31 cellular contexts compared by ENCODE assay signal in the genomic region with DNA sequence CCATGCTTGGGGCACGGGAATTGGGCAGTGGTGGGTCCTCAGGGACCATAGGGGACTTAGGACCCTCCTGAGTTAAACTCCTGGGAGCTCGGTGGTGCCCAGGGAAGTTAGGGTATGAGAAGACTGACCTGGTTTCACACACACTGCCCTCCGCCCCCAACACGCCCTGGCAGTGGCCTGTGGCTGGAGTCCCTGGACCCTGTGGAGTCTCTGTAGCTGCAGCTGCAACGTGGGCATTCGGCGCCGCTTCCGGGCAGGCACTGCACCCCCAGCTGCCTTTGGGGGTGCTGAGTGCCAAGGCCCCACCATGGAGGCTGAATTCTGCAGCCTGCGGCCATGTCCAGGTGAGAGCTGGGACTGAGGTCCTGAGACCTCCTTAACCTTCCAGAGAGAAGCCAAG. TPM values are rescaled to one million over a fixed set of nuclear protein-coding genes. Genes with fewer than 3 reads are reported as not detected.
A peak's percentile ranks its signal among the peaks of the same experiment; 100 is the strongest.
DNase-seq lines count a peak whose midpoint lies in the region; FAIRE-seq and TF ChIP-seq lines count a peak whose summit lies in the region.
"Had no signal": no experiment of that assay in that cellular context is flagged by ENCODE, and none has a peak within 500 bp of the region (broad histone marks: within the 10 kb centered on the region; RNA-seq: fewer than 3 reads in every experiment).

No MANE protein-coding gene starts in this region.

- H3K14ac ChIP-seq in H1 (ENCODE audit: insufficient read length) (no peak overlapping the region), neuronal stem cell (ENCODE audit: low read length) (no peak overlapping the region)

- H4K20me1 ChIP-seq in H1 (replicated peaks in 1 of 2; ENCODE audit: control insufficient read depth in 1 of 2, insufficient read depth in 2 of 2, low read length in 2 of 2), result peaks cover 0 to 1% of the 10 kb centered on the region in 2 experiments
- H4K20me1 ChIP-seq: BLaER1 had no signal

- H3K4me2 ChIP-seq in H1 (ENCODE audit: insufficient read depth in 1 of 2, low read depth in 2 of 2, low read length in 2 of 2), result no peak overlapping the region
- H3K4me2 ChIP-seq in neuronal stem cell (ENCODE audit: insufficient read depth, low read length, poor library complexity, severe bottlenecking), result no peak overlapping the region
- H3K4me2 ChIP-seq: A549, BLaER1 had no signal

- H3K79me2 ChIP-seq in H1 (ENCODE audit: control insufficient read depth in 1 of 2, insufficient read depth in 2 of 2, low read length in 2 of 2), result no peaks in the 10 kb centered on the region

- H3K18ac ChIP-seq in H1 (ENCODE audit: extremely low read depth, low read length) (no peak overlapping the region), neuronal stem cell (ENCODE audit: low read length) (no peak overlapping the region)

- POLR2A ChIA-PET in H1 (lab: Charles Lee; ENCODE audit: partially characterized antibody), result interaction anchor here (1.3 kb wide), 1 partner anchor 14 kb away, joined by 3 read pairs; no protein-coding TSS in a partner anchor
- POLR2A ChIA-PET in A673 (lab: Charles Lee; ENCODE audit: low non-redundant PET), result no interaction called here

- H4K91ac ChIP-seq in H1 (replicated peaks; ENCODE audit: insufficient read length, low read length) (no peak overlapping the region), neuronal stem cell (ENCODE audit: low read depth, low read length, poor library complexity) (no peak overlapping the region)

- TF ChIP-seq CTCF in H1 (IDR thresholded peaks at IDR 0.05; ENCODE audit: control extremely low read depth in 1 of 3, insufficient read depth in 1 of 3, low read depth in 1 of 3, low read length in 3 of 3) (no peak), A673 (conservative IDR thresholded peaks at IDR 0.05; ENCODE audit: low read depth, low read length) (no peak)

- H2BK120ac ChIP-seq in H1 (replicated peaks; ENCODE audit: low read depth, low read length) (no peak overlapping the region), neuronal stem cell (ENCODE audit: low read depth, low read length) (peak overlapping the region; percentile 65)

- DNase-seq in H1 (ENCODE audit: low read depth in 1 of 2, low spot score in 2 of 2) (no peak), neuronal stem cell (ENCODE audit: low spot score) (no peak), A673 (ENCODE audit: low spot score) (no peak)
- no peak for DNase-seq in activated CD4-positive, alpha-beta T cell treated with anti-CD3 and anti-CD28 coated beads for 48 hours
- DNase-seq: 8988T; ACHN; AML-193; BE2C; Caco-2; Calu3; CD4-positive, alpha-beta memory T cell; CD4-positive, alpha-beta T cell; CD4-positive, CD25-positive, alpha-beta regulatory T cell; CD8-positive, alpha-beta memory T cell; CD8-positive, alpha-beta T cell; COR-L47; DMS 273 treated with DMSO at 0.1 percent for 48 hours; DMS153; DMS53; DMS79; DMS79 treated with DMSO at 0.1 percent for 48 hours; DND-41; EL had no signal

- no peak overlapping the region for H4K5ac ChIP-seq in H1 (ENCODE audit: insufficient read length, low read depth, low read length)

- H2BK12ac ChIP-seq in H1 (ENCODE audit: low read depth, low read length), result no peak overlapping the region
- H2BK12ac ChIP-seq in neuronal stem cell (ENCODE audit: low read length), result no peak overlapping the region

- no peaks in the 10 kb centered on the region for H3K36me3 ChIP-seq in H1 (ENCODE audit: control insufficient read depth in 2 of 4, insufficient read depth in 4 of 4, low read length in 3 of 4)
- no peaks in the 10 kb centered on the region for H3K36me3 ChIP-seq in neuronal stem cell (replicated peaks in 1 of 2; ENCODE audit: control insufficient read depth in 2 of 2, insufficient read depth in 2 of 2, low read length in 2 of 2)
- no peaks in the 10 kb centered on the region for H3K36me3 ChIP-seq in A673 (ENCODE audit: insufficient read depth, low read length, poor library complexity, severe bottlenecking)
- H3K36me3 ChIP-seq: BE2C; BLaER1; BLaER1 treated with 17β-estradiol and CSF1 and Interleukin-3, amounts not matched to agents 10 nM and 100 nM had no signal

- no peak for TF ChIP-seq POLR2A in H1 (IDR thresholded peaks at IDR 0.05; ENCODE audit: control extremely low read depth in 1 of 2, low read depth in 2 of 2, low read length in 2 of 2)

- H2AFZ ChIP-seq in H1 (ENCODE audit: low read length), result no peak overlapping the region
- no peak overlapping the region for H2AFZ ChIP-seq in neuronal stem cell (ENCODE audit: low read length)

- H3K79me1 ChIP-seq in H1 (ENCODE audit: low read depth, low read length), result no peaks in the 10 kb centered on the region
- H3K79me1 ChIP-seq in neuronal stem cell (ENCODE audit: low read depth, low read length), result peaks cover under 1% of the 10 kb centered on the region

- H3K4ac ChIP-seq in H1 (replicated peaks; ENCODE audit: insufficient read length, low read depth, low read length) (no peak overlapping the region), neuronal stem cell (ENCODE audit: low read length) (no peak overlapping the region)

- no TSS peak for BruUV-seq in A673 (replicated peaks; lab: Mats Ljungman, UMichigan)

- intact Hi-C loops in A673 (cut with micrococcal nuclease; ENCODE audit: unreplicated experiment), result loop anchor here (5.0 to 10.0 kb wide), 2 partner anchors 236 to 469 kb away; no protein-coding TSS in a partner anchor

- no peaks in the 10 kb centered on the region for H3K9me3 ChIP-seq in H1 (ENCODE audit: insufficient read depth in 2 of 2, low read depth in 1 of 2, low read length in 1 of 2)
- H3K9me3 ChIP-seq in neuronal stem cell (replicated peaks in 1 of 2; ENCODE audit: control insufficient read depth in 2 of 2, insufficient read depth in 1 of 2, low read depth in 1 of 2, low read length in 2 of 2), result no peaks in the 10 kb centered on the region
- H3K9me3 ChIP-seq in A673 (ENCODE audit: low read depth, low read length, poor library complexity, severe bottlenecking), result no peaks in the 10 kb centered on the region
- H3K9me3 ChIP-seq: A549; BE2C; BLaER1; BLaER1 treated with 17β-estradiol and CSF1 and Interleukin-3, amounts not matched to agents 10 nM and 100 nM; Caco-2 had no signal

- no peak overlapping the region for H2BK20ac ChIP-seq in H1 (ENCODE audit: low read length)

- H3K27ac ChIP-seq in H1 (ENCODE audit: low read depth, low read length), result no peak overlapping the region
- H3K27ac ChIP-seq in neuronal stem cell (replicated peaks; ENCODE audit: low read length), result no peak overlapping the region
- H3K27ac ChIP-seq in A673 (ENCODE audit: low read depth, low read length, poor library complexity, severe bottlenecking), result no peak overlapping the region
- H3K27ac ChIP-seq: 22Rv1; A549; BLaER1; BLaER1 treated with 17β-estradiol and CSF1 and Interleukin-3, amounts not matched to agents 10 nM and 100 nM; C4-2B had no signal

- TF ChIP-seq RAD21 in H1 (IDR thresholded peaks at IDR 0.05 in 1 of 2, conservative IDR thresholded peaks at IDR 0.05 in 1 of 2; ENCODE audit: low read depth in 2 of 2, low read length in 2 of 2), result no peak

- H3K27me3 ChIP-seq in H1 (replicated peaks in 1 of 4; ENCODE audit: control insufficient read depth in 3 of 4, extremely low read depth in 1 of 4, insufficient read depth in 3 of 4, low read length in 3 of 4) (no peaks in the 10 kb centered on the region), neuronal stem cell (ENCODE audit: control insufficient read depth in 3 of 3, insufficient read depth in 3 of 3, low read depth in 1 of 3, low read length in 3 of 3) (peaks cover 0 to 9% (median 0%) of the 10 kb centered on the region in 3 experiments), A673 (replicated peaks; ENCODE audit: insufficient read depth, low read depth, low read length, poor library complexity) (no peaks in the 10 kb centered on the region)
- H3K27me3 ChIP-seq: BE2C; BLaER1; BLaER1 treated with 17β-estradiol and CSF1 and Interleukin-3, amounts not matched to agents 10 nM and 100 nM had no signal

- WGBS in H1 (ENCODE audit: extremely low coverage in 1 of 2, insufficient coverage in 1 of 2, insufficient read length in 1 of 2, insufficient replicate concordance in 2 of 2, low coverage in 1 of 2, low lambda C conversion rate in 2 of 2, missing lambda C conversion rate in 1 of 2), 2 experiments, result 92% methylated on average over 10 of the region's 10 CpGs; no CpG with 5 or more reads in 1 of the 2 experiments
- WGBS in neuronal stem cell (ENCODE audit: extremely low coverage in 2 of 2, insufficient read length in 2 of 2, insufficient replicate concordance in 1 of 2), 2 donors, result no CpG with 5 or more reads among the region's 10 CpGs

- CTCF ChIA-PET in H1 (lab: Charles Lee; ENCODE audit: partially characterized antibody) (interaction anchor here (0.9 to 10.3 kb wide), 15 partner anchors 8 to 104 kb away, joined by 3 to 209 read pairs (median 13); no protein-coding TSS in a partner anchor), A673 (lab: Charles Lee) (no interaction called here)

- H2AK5ac ChIP-seq in H1 (ENCODE audit: low read depth, low read length) (no peak overlapping the region), neuronal stem cell (ENCODE audit: low read depth, low read length) (peak overlapping the region; percentile 63)

- no peak overlapping the region for H3K56ac ChIP-seq in H1 (replicated peaks; ENCODE audit: insufficient read length, low read depth, low read length)

- peaks cover 0 to 3% (median 1%) of the 10 kb centered on the region in 4 experiments; a peak in 6 of 7 replicates for H3K4me1 ChIP-seq in H1 (replicated peaks in 1 of 4; ENCODE audit: control insufficient read depth in 3 of 4, insufficient read depth in 4 of 4, low read length in 3 of 4)
- peaks cover 0 to 2% of the 10 kb centered on the region in 2 donors for H3K4me1 ChIP-seq in neuronal stem cell (ENCODE audit: control insufficient read depth in 2 of 2, insufficient read depth in 1 of 2, low read depth in 1 of 2, low read length in 2 of 2)
- H3K4me1 ChIP-seq in A673 (ENCODE audit: insufficient read depth, low read length, poor library complexity, severe bottlenecking), result no peaks in the 10 kb centered on the region
- H3K4me1 ChIP-seq: A549, BE2C, Caco-2 had no signal

- no peak overlapping the region for H2BK5ac ChIP-seq in H1 (ENCODE audit: low read depth, low read length)
- no peak overlapping the region for H2BK5ac ChIP-seq in neuronal stem cell (ENCODE audit: low read length)

- H3K23me2 ChIP-seq in H1 (ENCODE audit: low read depth, low read length), result no peaks in the 10 kb centered on the region; the same call in 1 of the 2 replicates

- H3K9ac ChIP-seq in H1 (replicated peaks in 1 of 4; ENCODE audit: extremely low read depth in 1 of 4, low read depth in 3 of 4, low read length in 3 of 4), result no peak overlapping the region
- no peak overlapping the region for H3K9ac ChIP-seq in neuronal stem cell (ENCODE audit: low read depth, low read length, poor library complexity)
- H3K9ac ChIP-seq: BLaER1; BLaER1 treated with 17β-estradiol and CSF1 and Interleukin-3, amounts not matched to agents 10 nM and 100 nM had no signal

- TF ChIP-seq EP300 in H1 (IDR thresholded peaks at IDR 0.05; ENCODE audit: borderline replicate concordance in 1 of 2, low read depth in 2 of 2, low read length in 2 of 2), result no peak

- H3K23ac ChIP-seq in H1 (ENCODE audit: insufficient read length) (no peak overlapping the region), neuronal stem cell (ENCODE audit: low read depth, low read length, poor library complexity) (peak overlapping the region; percentile 25)

- H3K4me3 ChIP-seq in H1 (ENCODE audit: extremely low read depth in 1 of 4, insufficient read depth in 2 of 4, low read depth in 3 of 4, low read length in 4 of 4) (no peak overlapping the region), neuronal stem cell (ENCODE audit: low read length in 2 of 2) (no peak overlapping the region), A673 (ENCODE audit: low read depth, low read length, poor library complexity, severe bottlenecking) (no peak overlapping the region)
- H3K4me3 ChIP-seq: A549; BLaER1; BLaER1 treated with 17β-estradiol and CSF1 and Interleukin-3, amounts not matched to agents 10 nM and 100 nM had no signal

- peak overlapping the region; percentile 78; the same call in 1 of the 2 replicates for H4K8ac ChIP-seq in H1 (ENCODE audit: extremely low read depth, insufficient read depth, low read length)
- H4K8ac ChIP-seq in neuronal stem cell (ENCODE audit: low read depth, low read length), result no peak overlapping the region

- no peak for FAIRE-seq in H1 (lab: Jason Lieb, UNC)
- FAIRE-seq: A204.1, A549, D721Med had no signal

- H2BK15ac ChIP-seq in H1 (ENCODE audit: low read length) (no peak overlapping the region), neuronal stem cell (ENCODE audit: low read length) (no peak overlapping the region)

RNA-seq across cellular contexts. Expression of a gene that starts 29.9 kb away (rescaled TPM):
- 2.5 and 3.9 TPM in 2 replicates for total RNA-seq in H1 (2021; fragmentation: NEBNext Ultra II Directional; extraction: Animal tissue kit (Norgen Biotek cat#: 25700))
- 1.8 and 2.8 TPM in 2 replicates for polyA plus RNA-seq in H1 (2011; rRNA removed)
- 2.4 TPM for polyA plus RNA-seq in H1 (2011; cell fraction: cytosol; rRNA removed)
- polyA plus RNA-seq in H1 (2011; cell fraction: nucleus; rRNA removed), result 9.0 TPM
- 1.8 to 3.1 TPM (median 2.4 TPM) in 4 replicates for polyA plus RNA-seq in H1 (2012, experiment 1 of 2)
- 0.62 TPM for polyA plus RNA-seq in H1 (2012, experiment 2 of 2)
- polyA plus RNA-seq in H1 (2013, experiment 1 of 2), result 1.1 TPM
- 1.2 TPM for polyA plus RNA-seq in H1 (2013, experiment 2 of 2)
- 4.0 and 5.4 TPM in 2 replicates for polyA minus RNA-seq in H1 (2011; rRNA and poly(A)+ RNA removed)
- 1.5 TPM for polyA minus RNA-seq in H1 (2011; cell fraction: cytosol; rRNA and poly(A)+ RNA removed)
- polyA minus RNA-seq in H1 (2011; cell fraction: nucleus; rRNA and poly(A)+ RNA removed), result 8.9 TPM
- polyA plus RNA-seq in neuronal stem cell (2013, experiment 1 of 2), result 7.1 TPM
- 6.8 TPM for polyA plus RNA-seq in neuronal stem cell (2013, experiment 2 of 2)
- total RNA-seq in A673 (2021), result 5.7 and 8.3 TPM in 2 replicates

RNA-seq across cellular contexts. Expression of a gene that starts 34.9 kb away (rescaled TPM):
- total RNA-seq in H1 (2021; fragmentation: NEBNext Ultra II Directional; extraction: Animal tissue kit (Norgen Biotek cat#: 25700)), result 0.40 and 0.50 TPM in 2 replicates
- polyA plus RNA-seq in H1 (2011; rRNA removed), result 0.51 and 0.89 TPM in 2 replicates
- 0.44 TPM for polyA plus RNA-seq in H1 (2011; cell fraction: cytosol; rRNA removed)
- polyA plus RNA-seq in H1 (2011; cell fraction: nucleus; rRNA removed), result 1.7 TPM
- polyA plus RNA-seq in H1 (2012, experiment 1 of 2), result 0.36 to 0.89 TPM (median 0.75 TPM) in 4 replicates
- 0.35 TPM for polyA plus RNA-seq in H1 (2012, experiment 2 of 2)
- polyA plus RNA-seq in H1 (2013, experiment 1 of 2), result 0.20 TPM
- 0.13 TPM for polyA plus RNA-seq in H1 (2013, experiment 2 of 2)
- 0.05 and 0.13 TPM in 2 replicates for polyA minus RNA-seq in H1 (2011; rRNA and poly(A)+ RNA removed)
- not detected for polyA minus RNA-seq in H1 (2011; cell fraction: cytosol; rRNA and poly(A)+ RNA removed)
- polyA minus RNA-seq in H1 (2011; cell fraction: nucleus; rRNA and poly(A)+ RNA removed), result 0.70 TPM
- 6.2 TPM for polyA plus RNA-seq in neuronal stem cell (2013, experiment 1 of 2)
- polyA plus RNA-seq in neuronal stem cell (2013, experiment 2 of 2), result 6.1 TPM
- 3.5 and 7.5 TPM in 2 replicates for total RNA-seq in A673 (2021)
- total RNA-seq: A172 had no signal
